19 cellular contexts compared by ENCODE assay signal in genomic region chr7:149291036-149291835, GRCh38. TPM values are rescaled to one million over a fixed set of nuclear protein-coding genes. Genes with fewer than 3 reads are reported as not detected.
A peak's percentile ranks its signal among the peaks of the same experiment; 100 is the strongest.
DNase-seq lines count a peak whose midpoint lies in the region; ATAC-seq and TF ChIP-seq lines count a peak whose summit lies in the region.
"Had no signal": no experiment of that assay in that cellular context is flagged by ENCODE, and none has a peak within 500 bp of the region (broad histone marks: within the 10 kb centered on the region; RNA-seq: fewer than 3 reads in every experiment).

No MANE protein-coding gene starts in this region.

- ATAC-seq in GM18520 (IDR thresholded peaks at IDR 0.05; ENCODE audit: unreplicated experiment) (peak; percentile 34), WTC11 (no peak), left colon (no peak)

- H3K27me3 Mint-ChIP-seq in activated CD4-positive, alpha-beta memory T cell treated with anti-CD3 and anti-CD28 coated beads, Interleukin-2, amount 10 ng/mL, durations not matched to agents 7 days and 5 days = no peaks in the 10 kb centered on the region
- H3K27me3 Mint-ChIP-seq in activated CD4-positive, alpha-beta memory T cell treated with anti-CD3 and anti-CD28 coated beads for 36 hours = no peaks in the 10 kb centered on the region
- 0 out of 2 replicates have a peak, but pooled peaks cover 4% of the 10 kb centered on the region for H3K27me3 Mint-ChIP-seq in WTC11 (ENCODE audit: low read depth)
- H3K27me3 Mint-ChIP-seq: stimulated activated naive CD8-positive, alpha-beta T cell treated with anti-CD3 and anti-CD28 coated beads, Interleukin-15, Interleukin-2, amounts not matched to agents 100 ng/mL and 50 ng/mL, for 24 hours; type B pancreatic cell had no signal

- POLR2A ChIA-PET in activated CD4-positive, alpha-beta memory T cell treated with anti-CD3 and anti-CD28 coated beads, Interleukin-2, amount 10 ng/mL, durations not matched to agents 7 days and 5 days (lab: Charles Lee) = interaction anchor here (0.9 to 1.1 kb wide), 4 partner anchors 17 to 132 kb away, joined by 3 to 4 read pairs (median 4); partner anchors contain the start of gene ZNF282
- POLR2A ChIA-PET in activated CD4-positive, alpha-beta memory T cell treated with anti-CD3 and anti-CD28 coated beads for 36 hours (lab: Charles Lee) = no interaction called here
- POLR2A ChIA-PET in WTC11 (lab: Charles Lee) = no interaction called here

- H3K4me3 ChIP-seq in osteoblast (ENCODE audit: insufficient read depth, low read length) = no peak overlapping the region
- H3K4me3 ChIP-seq: adrenal gland, ovary had no signal

- intact Hi-C loops in activated CD4-positive, alpha-beta memory T cell treated with anti-CD3 and anti-CD28 coated beads for 36 hours (cut with micrococcal nuclease) = no loop called here
- intact Hi-C loops in left colon (cut with DNase I, micrococcal nuclease) = no loop called here

- no peak overlapping the region for H3K4me2 ChIP-seq in osteoblast (ENCODE audit: insufficient read depth, low read length)

- DNase-seq in activated CD4-positive, alpha-beta memory T cell treated with anti-CD3 and anti-CD28 coated beads, Interleukin-2, amount 10 ng/mL, durations not matched to agents 7 days and 5 days = peak; percentile 34
- DNase-seq in activated CD4-positive, alpha-beta memory T cell treated with anti-CD3 and anti-CD28 coated beads for 36 hours = no peak
- DNase-seq in WTC11 (ENCODE audit: low spot score) = no peak
- DNase-seq in osteoblast (ENCODE audit: insufficient read length, low spot score, missing footprints) = peak; percentile 52
- no peak for DNase-seq in NCI-H1092 treated with DMSO at 0.1 percent for 48 hours (lab: John Stamatoyannopoulos, UW)
- DNase-seq in SIG-M5 treated with dmso at 0.1 percent for 504 hours (lab: John Stamatoyannopoulos, UW; ENCODE audit: unreplicated experiment) = no peak
- no peak for DNase-seq in left colon
- DNase-seq: activated CD4-positive, alpha-beta T cell treated with anti-CD3 and anti-CD28 coated beads, Interleukin-2, amount 50 U/mL, for 4 hours; BE2C; IMR-90; NCI-H1048; NCI-H524; ovary; SHP77 treated with DMSO at 0.1 percent for 48 hours had no signal

- H3K27ac Mint-ChIP-seq in activated CD4-positive, alpha-beta memory T cell treated with anti-CD3 and anti-CD28 coated beads, Interleukin-2, amount 10 ng/mL, durations not matched to agents 7 days and 5 days = no peak overlapping the region
- H3K27ac Mint-ChIP-seq in activated CD4-positive, alpha-beta memory T cell treated with anti-CD3 and anti-CD28 coated beads for 36 hours = no peak overlapping the region
- H3K27ac Mint-ChIP-seq in WTC11 = peak overlapping the region; percentile 41; the same call in 1 of the 2 replicates
- H3K27ac Mint-ChIP-seq: dendritic cell treated with granulocyte-macrophage colony-stimulating factor and Interleukin-4, amounts not matched to agents 40 ng/mL and 50 ng/mL, for 4 days; stimulated activated naive CD8-positive, alpha-beta T cell treated with anti-CD3 and anti-CD28 coated beads, Interleukin-15, Interleukin-2, amounts not matched to agents 100 ng/mL and 50 ng/mL, for 24 hours; type B pancreatic cell had no signal

- no peak overlapping the region for H3K4me3 Mint-ChIP-seq in activated CD4-positive, alpha-beta memory T cell treated with anti-CD3 and anti-CD28 coated beads, Interleukin-2, amount 10 ng/mL, durations not matched to agents 7 days and 5 days
- no peak overlapping the region for H3K4me3 Mint-ChIP-seq in activated CD4-positive, alpha-beta memory T cell treated with anti-CD3 and anti-CD28 coated beads for 36 hours
- H3K4me3 Mint-ChIP-seq in WTC11 = no peak overlapping the region
- H3K4me3 Mint-ChIP-seq: dendritic cell treated with granulocyte-macrophage colony-stimulating factor and Interleukin-4, amounts not matched to agents 40 ng/mL and 50 ng/mL, for 4 days; stimulated activated naive CD8-positive, alpha-beta T cell treated with anti-CD3 and anti-CD28 coated beads, Interleukin-15, Interleukin-2, amounts not matched to agents 100 ng/mL and 50 ng/mL, for 24 hours; type B pancreatic cell had no signal

- peaks cover 1% of the 10 kb centered on the region for H4K20me1 ChIP-seq in osteoblast (ENCODE audit: insufficient read depth, low read length)

- CTCF ChIA-PET in activated CD4-positive, alpha-beta memory T cell treated with anti-CD3 and anti-CD28 coated beads, Interleukin-2, amount 10 ng/mL, durations not matched to agents 7 days and 5 days (lab: Charles Lee) = interaction anchor here (0.6 to 0.8 kb wide), 4 partner anchors 17 to 94 kb away, joined by 3 to 4 read pairs (median 3); partner anchors contain the start of gene ZNF783
- CTCF ChIA-PET in activated CD4-positive, alpha-beta memory T cell treated with anti-CD3 and anti-CD28 coated beads for 36 hours (lab: Charles Lee) = no interaction called here
- CTCF ChIA-PET in WTC11 (lab: Charles Lee) = interaction anchor here (0.7 to 1.7 kb wide), 5 partner anchors 27 to 115 kb away, joined by 3 to 12 read pairs (median 3); partner anchors contain the start of gene ZNF783

- TF ChIP-seq CTCF in WTC11 (IDR thresholded peaks at IDR 0.05) = no peak
- TF ChIP-seq CTCF in osteoblast (IDR thresholded peaks at IDR 0.05; ENCODE audit: extremely low read depth, low read depth, low read length) = no peak

- H3K79me2 ChIP-seq in osteoblast (ENCODE audit: insufficient read depth, low read length) = no peaks in the 10 kb centered on the region

- no peaks in the 10 kb centered on the region for H3K4me1 ChIP-seq in osteoblast (ENCODE audit: insufficient read depth, low read length)
- H3K4me1 ChIP-seq: adrenal gland, BE2C had no signal

- H3K9me3 ChIP-seq in osteoblast (ENCODE audit: low read depth, low read length) = no peaks in the 10 kb centered on the region
- H3K9me3 ChIP-seq: adrenal gland, BE2C, ovary had no signal

- H2AFZ ChIP-seq in osteoblast (ENCODE audit: low read length) = no peak overlapping the region

- H3K9me3 Mint-ChIP-seq in activated CD4-positive, alpha-beta memory T cell treated with anti-CD3 and anti-CD28 coated beads, Interleukin-2, amount 10 ng/mL, durations not matched to agents 7 days and 5 days = no peaks in the 10 kb centered on the region
- H3K9me3 Mint-ChIP-seq in activated CD4-positive, alpha-beta memory T cell treated with anti-CD3 and anti-CD28 coated beads for 36 hours = no peaks in the 10 kb centered on the region
- no peaks in the 10 kb centered on the region for H3K9me3 Mint-ChIP-seq in WTC11
- H3K9me3 Mint-ChIP-seq: dendritic cell treated with granulocyte-macrophage colony-stimulating factor and Interleukin-4, amounts not matched to agents 40 ng/mL and 50 ng/mL, for 4 days; stimulated activated naive CD8-positive, alpha-beta T cell treated with anti-CD3 and anti-CD28 coated beads, Interleukin-15, Interleukin-2, amounts not matched to agents 100 ng/mL and 50 ng/mL, for 24 hours; type B pancreatic cell had no signal

- peaks cover 30% of the 10 kb centered on the region for H3K4me1 Mint-ChIP-seq in activated CD4-positive, alpha-beta memory T cell treated with anti-CD3 and anti-CD28 coated beads, Interleukin-2, amount 10 ng/mL, durations not matched to agents 7 days and 5 days
- peaks cover 16% of the 10 kb centered on the region for H3K4me1 Mint-ChIP-seq in activated CD4-positive, alpha-beta memory T cell treated with anti-CD3 and anti-CD28 coated beads for 36 hours (ENCODE audit: low read depth)
- H3K4me1 Mint-ChIP-seq in WTC11 = peaks cover under 1% of the 10 kb centered on the region

- H3K36me3 ChIP-seq in osteoblast (ENCODE audit: insufficient read depth, low read length) = peaks cover 32% of the 10 kb centered on the region
- H3K36me3 ChIP-seq: adrenal gland, BE2C, ovary had no signal

- no peaks in the 10 kb centered on the region for H3K36me3 Mint-ChIP-seq in activated CD4-positive, alpha-beta memory T cell treated with anti-CD3 and anti-CD28 coated beads, Interleukin-2, amount 10 ng/mL, durations not matched to agents 7 days and 5 days (ENCODE audit: low read depth)
- H3K36me3 Mint-ChIP-seq in activated CD4-positive, alpha-beta memory T cell treated with anti-CD3 and anti-CD28 coated beads for 36 hours = peaks cover 2% of the 10 kb centered on the region
- H3K36me3 Mint-ChIP-seq in WTC11 = peaks cover 10% of the 10 kb centered on the region
- H3K36me3 Mint-ChIP-seq: type B pancreatic cell had no signal

- no peaks in the 10 kb centered on the region for H3K27me3 ChIP-seq in osteoblast (ENCODE audit: insufficient read depth, low read length)
- H3K27me3 ChIP-seq: adrenal gland, BE2C, ovary had no signal

- H3K27ac ChIP-seq in osteoblast (ENCODE audit: low read depth, low read length) = no peak overlapping the region
- H3K27ac ChIP-seq: adrenal gland had no signal

TF ChIP-seq in WTC11, 78 proteins besides CTCF, POLR2A, EP300 and RAD21 (continues in another document):
- TF ChIP-seq JAZF1 (CRISPR knock-in tag; IDR thresholded peaks at IDR 0.05) (no peak), NR1H2 (CRISPR knock-in tag; IDR thresholded peaks at IDR 0.05) (no peak), ZNF219 (CRISPR knock-in tag; IDR thresholded peaks at IDR 0.05; ENCODE audit: borderline replicate concordance) (no peak), NFE2L1 (CRISPR knock-in tag; IDR thresholded peaks at IDR 0.05) (no peak)
- TF ChIP-seq, protein P1, sequence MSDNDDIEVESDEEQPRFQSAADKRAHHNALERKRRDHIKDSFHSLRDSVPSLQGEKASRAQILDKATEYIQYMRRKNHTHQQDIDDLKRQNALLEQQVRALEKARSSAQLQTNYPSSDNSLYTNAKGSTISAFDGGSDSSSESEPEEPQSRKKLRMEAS (CRISPR knock-in tag; IDR thresholded peaks at IDR 0.05) = no peak

RNA-seq across cellular contexts. Expression of gene ZNF783, which starts 29.2 kb away (rescaled TPM):
- total RNA-seq in activated CD4-positive, alpha-beta memory T cell treated with anti-CD3 and anti-CD28 coated beads, Interleukin-2, amount 10 ng/mL, durations not matched to agents 7 days and 5 days = 10 to 100 TPM; 14.4 to 15.8 TPM
- total RNA-seq in activated CD4-positive, alpha-beta memory T cell treated with anti-CD3 and anti-CD28 coated beads for 36 hours = 10 to 100 TPM; 15.5 to 17.1 TPM
- total RNA-seq in WTC11 (2021) (9.9 to 12.1 TPM (median 12.0 TPM) in 3 replicates), osteoblast (13.3 and 13.4 TPM in 2 replicates), left colon (10 to 100 TPM; 10.6 to 10.8 TPM)

RNA-seq across cellular contexts. Expression of gene ZNF212, which starts 51.8 kb away (rescaled TPM):
- total RNA-seq in activated CD4-positive, alpha-beta memory T cell treated with anti-CD3 and anti-CD28 coated beads, Interleukin-2, amount 10 ng/mL, durations not matched to agents 7 days and 5 days = 10 to 100 TPM; 13.5 to 14.5 TPM
- total RNA-seq in activated CD4-positive, alpha-beta memory T cell treated with anti-CD3 and anti-CD28 coated beads for 36 hours = 10 to 100 TPM; 21.5 to 21.9 TPM
- total RNA-seq in WTC11 (2021) = 19.7 to 23.0 TPM (median 21.7 TPM) in 3 replicates
- total RNA-seq in osteoblast = 8.5 and 9.0 TPM in 2 replicates
- 1 to 10 TPM; 9.3 to 9.7 TPM for total RNA-seq in left colon

Comparison
In these comparisons a context has a peak if more than half of its experiments do, and no peak if none do; other contexts are left out.
1. DNase-seq: peak in activated CD4-positive, alpha-beta memory T cell treated with anti-CD3 and anti-CD28 coated beads, Interleukin-2, amount 10 ng/mL, durations not matched to agents 7 days and 5 days (single experiment) and osteoblast (single experiment); none in activated CD4-positive, alpha-beta memory T cell treated with anti-CD3 and anti-CD28 coated beads for 36 hours (single experiment), WTC11 (single experiment), NCI-H1092 treated with DMSO at 0.1 percent for 48 hours (single experiment), SIG-M5 treated with dmso at 0.1 percent for 504 hours (single experiment) and left colon (0 of 2).